In genomic region chr12:120528861-120529525, GRCh38 we compare ENCODE assay signal across 1 cellular context.
A peak's percentile ranks its signal among the peaks of the same experiment; 100 is the strongest.
TF ChIP-seq lines count a peak whose summit lies in the region.

Gene COQ5, minus strand, starts transcription at chr12:120529158. Its CDS starts 17 bp downstream, at chr12:120529141.

TF ChIP-seq in Ishikawa, 13 proteins besides CTCF, POLR2A, EP300 and RAD21 (continued from another document):
- TF ChIP-seq TCF12 (IDR thresholded peaks at IDR 0.05; ENCODE audit: low read depth) (peak; percentile 69), EGR1 (IDR thresholded peaks at IDR 0.05) (no peak), TAF1 (IDR thresholded peaks at IDR 0.05; ENCODE audit: low read depth) (peak; percentile 98), USF1 (IDR thresholded peaks at IDR 0.05) (no peak; the same call in 1 of the 2 replicates), REST (IDR thresholded peaks at IDR 0.05; ENCODE audit: low read depth) (no peak), TEAD4 (IDR thresholded peaks at IDR 0.05) (no peak), CEBPB (IDR thresholded peaks at IDR 0.05) (peak; percentile 90), FOXM1 (IDR thresholded peaks at IDR 0.05; ENCODE audit: borderline replicate concordance, low read depth) (no peak), ZBTB7A (IDR thresholded peaks at IDR 0.05; ENCODE audit: low read depth) (peak; percentile 86), YY1 (IDR thresholded peaks at IDR 0.05; ENCODE audit: low read depth) (peak; percentile 96), NFIC (IDR thresholded peaks at IDR 0.05) (no peak), CREB1 (IDR thresholded peaks at IDR 0.05; ENCODE audit: low read depth) (peak; percentile 87)
